Comparison of ENCODE assay signal across 1 cellular context in the genomic region with DNA sequence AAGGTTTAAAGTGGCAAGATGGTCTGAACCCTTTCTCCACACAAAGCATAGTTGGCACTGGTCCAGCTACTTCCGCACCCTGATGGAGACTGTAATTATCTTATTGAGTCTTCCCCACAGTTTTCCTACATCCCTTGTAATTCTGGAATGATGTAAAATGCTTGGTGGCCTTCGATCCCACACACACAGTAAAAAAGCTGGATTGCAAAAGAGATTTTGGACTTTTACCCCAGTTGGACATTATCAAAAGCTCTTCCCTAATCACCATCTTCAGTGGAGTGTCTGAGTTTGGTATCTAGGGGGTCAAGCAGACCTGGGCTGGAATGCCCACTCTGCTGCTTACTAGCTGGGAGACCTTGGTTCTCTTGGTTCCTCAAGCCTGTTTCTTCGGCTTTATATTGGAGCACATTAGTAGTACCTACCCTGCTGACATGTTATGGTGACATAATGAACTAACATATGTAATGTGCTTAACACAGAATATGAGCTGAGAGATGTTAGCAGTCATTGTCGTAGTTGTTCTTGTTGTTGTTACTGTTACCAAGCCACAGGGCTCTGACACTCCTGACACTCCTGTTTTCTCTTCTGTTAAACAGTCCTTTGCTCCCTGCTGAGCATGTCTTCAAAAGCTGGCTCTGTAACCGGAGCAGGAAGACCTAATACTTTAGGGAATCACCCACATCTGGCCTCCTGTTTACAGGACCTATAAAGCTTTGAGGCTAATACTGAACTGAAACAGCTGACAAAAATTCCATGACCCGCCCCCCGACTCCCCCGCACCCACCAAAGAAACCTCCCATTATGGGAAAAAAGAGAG.
TF ChIP-seq lines count a peak whose summit lies in the region.

No MANE protein-coding gene starts in this region.

TF ChIP-seq in liver, 16 proteins besides CTCF, POLR2A, EP300 and RAD21 (continued from another document):
- peak; percentile 9 for TF ChIP-seq REST (IDR thresholded peaks at IDR 0.05)
- TF ChIP-seq FOXA2 (IDR thresholded peaks at IDR 0.05) = no peak
- peak in 1 of 2 donors; percentile 0 for TF ChIP-seq EGR1 (IDR thresholded peaks at IDR 0.05; ENCODE audit: low read depth in 2 of 2)
- TF ChIP-seq HNF4G (IDR thresholded peaks at IDR 0.05) = peak; percentile 58
